In genomic region chr4:142567620-142568451, GRCh38 we compare ENCODE assay signal across 9 cellular contexts.
DNase-seq lines count a peak whose midpoint lies in the region; ATAC-seq and TF ChIP-seq lines count a peak whose summit lies in the region.
"Had no signal": no experiment of that assay in that cellular context is flagged by ENCODE, and none has a peak within 500 bp of the region (broad histone marks: within the 10 kb centered on the region; RNA-seq: fewer than 3 reads in every experiment).

No MANE protein-coding gene starts in this region.

- in situ Hi-C loops in KBM-7 (cut with MboI; ENCODE audit: low pct_unique_long_range_greater_than_20kb, low sequenced_read_pairs), result no loop called here

- H3K4me1 ChIP-seq in esophagus muscularis mucosa (peaks cover 4 to 22% (median 15%) of the 10 kb centered on the region in 4 donors), stomach (peaks cover 0 to 35% (median 21%) of the 10 kb centered on the region in 4 donors), prostate gland (replicated peaks) (no peaks in the 10 kb centered on the region)
- H3K4me1 ChIP-seq: BLaER1 treated with 17β-estradiol and CSF1 and Interleukin-3, amounts not matched to agents 10 nM and 100 nM had no signal

- no peaks in the 10 kb centered on the region for H3K27me3 Mint-ChIP-seq in activated T-cell treated with anti-CD3 and anti-CD28 coated beads, Interleukin-2, amount 50 U/mL, for 4 hours (ENCODE audit: low read depth)

- peak overlapping the region; percentile 96 for H3K4me3 Mint-ChIP-seq in activated T-cell treated with anti-CD3 and anti-CD28 coated beads, Interleukin-2, amount 50 U/mL, for 4 hours

- H3K36me3 Mint-ChIP-seq in activated T-cell treated with anti-CD3 and anti-CD28 coated beads, Interleukin-2, amount 50 U/mL, for 4 hours (ENCODE audit: insufficient read depth), result peaks cover 18% of the 10 kb centered on the region

- no peak for ATAC-seq in activated T-cell treated with anti-CD3 and anti-CD28 coated beads, Interleukin-2, amount 50 U/mL, for 4 hours

- intact Hi-C loops in esophagus muscularis mucosa (cut with DNase I) (loop anchor here (10.0 kb wide), 1 partner anchor 213 kb away; no protein-coding TSS in a partner anchor), stomach (cut with DNase I; ENCODE audit: low total_unique reads) (no loop called here), prostate gland (cut with DNase I) (no loop called here)

- TF ChIP-seq CTCF in esophagus muscularis mucosa (IDR thresholded peaks at IDR 0.05), result no peak
- TF ChIP-seq CTCF in stomach (IDR thresholded peaks at IDR 0.05), result no peak
- no peak for TF ChIP-seq CTCF in prostate gland (IDR thresholded peaks at IDR 0.05)

- no peak for TF ChIP-seq POLR2A in esophagus muscularis mucosa (IDR thresholded peaks at IDR 0.05; ENCODE audit: low read depth)
- no peak for TF ChIP-seq POLR2A in stomach (IDR thresholded peaks at IDR 0.05)
- TF ChIP-seq POLR2A in prostate gland (IDR thresholded peaks at IDR 0.05), result no peak

- H3K36me3 ChIP-seq in esophagus muscularis mucosa (no peaks in the 10 kb centered on the region), stomach (no peaks in the 10 kb centered on the region), prostate gland (no peaks in the 10 kb centered on the region)
- H3K36me3 ChIP-seq: BLaER1 treated with 17β-estradiol and CSF1 and Interleukin-3, amounts not matched to agents 10 nM and 100 nM had no signal

- no peaks in the 10 kb centered on the region for H3K27me3 ChIP-seq in esophagus muscularis mucosa
- no peaks in the 10 kb centered on the region for H3K27me3 ChIP-seq in stomach
- no peaks in the 10 kb centered on the region for H3K27me3 ChIP-seq in prostate gland (replicated peaks; ENCODE audit: insufficient read depth)
- H3K27me3 ChIP-seq: BLaER1 treated with 17β-estradiol and CSF1 and Interleukin-3, amounts not matched to agents 10 nM and 100 nM had no signal

- H3K9me3 ChIP-seq in esophagus muscularis mucosa (no peaks in the 10 kb centered on the region), stomach (no peaks in the 10 kb centered on the region), prostate gland (no peaks in the 10 kb centered on the region)
- H3K9me3 ChIP-seq: BLaER1 treated with 17β-estradiol and CSF1 and Interleukin-3, amounts not matched to agents 10 nM and 100 nM had no signal

- no peak for DNase-seq in activated T-cell treated with anti-CD3 and anti-CD28 coated beads, Interleukin-2, amount 50 U/mL, for 4 hours
- DNase-seq in activated T-cell treated with anti-CD3 and anti-CD28 coated beads, Interleukin-2, amount 50 U/mL, for 48 hours, result no peak
- DNase-seq in RPMI8226, result peak; percentile 4
- no peak for DNase-seq in esophagus muscularis mucosa (ENCODE audit: extremely low spot score)
- DNase-seq in stomach, result peak; percentile 35
- DNase-seq in iPS-NIHi11 (ENCODE audit: low spot score), result no peak
- no peak for DNase-seq in KBM-7
- no peak for DNase-seq in prostate gland (ENCODE audit: low spot score)

- peaks cover 51% of the 10 kb centered on the region for H3K4me1 Mint-ChIP-seq in activated T-cell treated with anti-CD3 and anti-CD28 coated beads, Interleukin-2, amount 50 U/mL, for 4 hours (ENCODE audit: low read depth)

- H3K27ac ChIP-seq in esophagus muscularis mucosa (replicated peaks in 1 of 4) (peak overlapping the region; percentile 39 to 71 (median 63)), stomach (peak overlapping the region; percentile 65 to 83 (median 83)), prostate gland (no peak overlapping the region)
- H3K27ac ChIP-seq: BLaER1 treated with 17β-estradiol and CSF1 and Interleukin-3, amounts not matched to agents 10 nM and 100 nM had no signal

- WGBS in esophagus muscularis mucosa, result 28% methylated on average over 4 of the region's 4 CpGs
- 13 to 22% (median 16%) methylated on average over 4 of the region's 4 CpGs for WGBS in stomach, 5 donors
- whole genome bisulfite sequencing in prostate gland, result 33% methylated on average over 4 of the region's 4 CpGs

- H3K4me3 ChIP-seq in esophagus muscularis mucosa (peak overlapping the region in 3 of 4 donors; percentile 11 to 34 (median 22)), stomach (peak overlapping the region; percentile 6 to 21 (median 6)), prostate gland (no peak overlapping the region)
- H3K4me3 ChIP-seq: BLaER1 treated with 17β-estradiol and CSF1 and Interleukin-3, amounts not matched to agents 10 nM and 100 nM had no signal

- TF ChIP-seq EP300 in esophagus muscularis mucosa (IDR thresholded peaks at IDR 0.05), result no peak
- no peak for TF ChIP-seq EP300 in stomach (IDR thresholded peaks at IDR 0.05)

- no peaks in the 10 kb centered on the region for H3K9me3 Mint-ChIP-seq in activated T-cell treated with anti-CD3 and anti-CD28 coated beads, Interleukin-2, amount 50 U/mL, for 4 hours

Comparison
In these comparisons a context has a peak if more than half of its experiments do, and no peak if none do; other contexts are left out.
1. DNase-seq: peak in RPMI8226 (single experiment) and stomach (single experiment); none in activated T-cell treated with anti-CD3 and anti-CD28 coated beads, Interleukin-2, amount 50 U/mL, for 4 hours (single experiment), activated T-cell treated with anti-CD3 and anti-CD28 coated beads, Interleukin-2, amount 50 U/mL, for 48 hours (0 of 2), esophagus muscularis mucosa (single experiment), iPS-NIHi11 (single experiment), KBM-7 (single experiment) and prostate gland (single experiment).
2. H3K27ac ChIP-seq: peak in esophagus muscularis mucosa (4 of 4) and stomach (5 of 5); none in prostate gland (0 of 2).
3. H3K4me3 ChIP-seq: peak in esophagus muscularis mucosa (3 of 4) and stomach (4 of 4); none in prostate gland (0 of 2).